Comparison of ENCODE assay signal across 13 cellular contexts in genomic region chr14:104389326-104390220, GRCh38.
DNase-seq lines count a peak whose midpoint lies in the region; ATAC-seq and TF ChIP-seq lines count a peak whose summit lies in the region.
"Had no signal": no experiment of that assay in that cellular context is flagged by ENCODE, and none has a peak within 500 bp of the region (broad histone marks: within the 10 kb centered on the region; RNA-seq: fewer than 3 reads in every experiment).

No MANE protein-coding gene starts in this region.

- H3K9me3 Mint-ChIP-seq in activated naive CD4-positive, alpha-beta T cell treated with anti-CD3 and anti-CD28 coated beads, Interleukin-2, amount 50 U/mL, for 24 hours = no peaks in the 10 kb centered on the region

- H3K9me3 ChIP-seq in RWPE2 (ENCODE audit: severe bottlenecking) = no peaks in the 10 kb centered on the region
- H3K9me3 ChIP-seq in osteoblast (ENCODE audit: low read depth, low read length) = no peaks in the 10 kb centered on the region
- H3K9me3 ChIP-seq: tibial artery had no signal

- H3K4me3 ChIP-seq in RWPE2 (ENCODE audit: severe bottlenecking) (no peak overlapping the region), osteoblast (ENCODE audit: insufficient read depth, low read length) (no peak overlapping the region)
- H3K4me3 ChIP-seq: tibial artery had no signal

- H3K4me2 ChIP-seq in osteoblast (ENCODE audit: insufficient read depth, low read length) = no peak overlapping the region

- no peaks in the 10 kb centered on the region for H3K79me2 ChIP-seq in osteoblast (ENCODE audit: insufficient read depth, low read length)

- H3K27me3 Mint-ChIP-seq in activated naive CD4-positive, alpha-beta T cell treated with anti-CD3 and anti-CD28 coated beads, Interleukin-2, amount 50 U/mL, for 24 hours = no peaks in the 10 kb centered on the region
- H3K27me3 Mint-ChIP-seq: brain had no signal

- H3K27ac ChIP-seq in RWPE2 (ENCODE audit: poor library complexity, severe bottlenecking) = no peak overlapping the region
- H3K27ac ChIP-seq in osteoblast (ENCODE audit: low read depth, low read length) = no peak overlapping the region
- H3K27ac ChIP-seq: epithelial cell of prostate, tibial artery had no signal

- H3K27me3 ChIP-seq in RWPE2 (ENCODE audit: insufficient read depth, poor library complexity, severe bottlenecking) = peaks cover 57% of the 10 kb centered on the region
- H3K27me3 ChIP-seq in osteoblast (ENCODE audit: insufficient read depth, low read length) = no peaks in the 10 kb centered on the region

- H3K36me3 ChIP-seq in RWPE2 (ENCODE audit: low read depth) (no peaks in the 10 kb centered on the region), osteoblast (ENCODE audit: insufficient read depth, low read length) (no peaks in the 10 kb centered on the region)
- H3K36me3 ChIP-seq: tibial artery had no signal

- no peak for TF ChIP-seq CTCF in RWPE2 (IDR thresholded peaks at IDR 0.05; ENCODE audit: poor library complexity, severe bottlenecking)
- TF ChIP-seq CTCF in osteoblast (IDR thresholded peaks at IDR 0.05; ENCODE audit: extremely low read depth, low read depth, low read length) = no peak

- ATAC-seq in RWPE2 (ENCODE audit: low read depth) = no peak
- no peak for ATAC-seq in HG02759 (IDR thresholded peaks at IDR 0.05; ENCODE audit: unreplicated experiment)
- ATAC-seq in GM21526 (IDR thresholded peaks at IDR 0.05; ENCODE audit: low FRiP score, unreplicated experiment) = no peak

- peaks cover 50% of the 10 kb centered on the region for H3K4me1 Mint-ChIP-seq in activated naive CD4-positive, alpha-beta T cell treated with anti-CD3 and anti-CD28 coated beads, Interleukin-2, amount 50 U/mL, for 24 hours

- peak; percentile 27 for DNase-seq in activated CD4-positive, CD25-positive, alpha-beta regulatory T cell treated with anti-CD3 and anti-CD28 coated beads, Interleukin-2, amount 50 U/mL, for 72 hours
- DNase-seq in activated CD4-positive, CD25-positive, alpha-beta regulatory T cell (lab: John Stamatoyannopoulos, UW) = no peak
- DNase-seq in RWPE2 (ENCODE audit: low spot score) = peak; percentile 56
- DNase-seq in osteoblast (ENCODE audit: insufficient read length, low spot score, missing footprints) = peak; percentile 74
- DNase-seq in NOMO-1 treated with DMSO at 0.1 percent for 48 hours (lab: John Stamatoyannopoulos, UW; ENCODE audit: unreplicated experiment) = no peak
- DNase-seq: 8988T, DMS 273 treated with DMSO at 0.1 percent for 48 hours had no signal

- H3K4me1 ChIP-seq in RWPE2 (ENCODE audit: insufficient read depth, poor library complexity, severe bottlenecking) = no peaks in the 10 kb centered on the region
- H3K4me1 ChIP-seq in osteoblast (ENCODE audit: insufficient read depth, low read length) = no peaks in the 10 kb centered on the region
- H3K4me1 ChIP-seq: tibial artery had no signal

- peak overlapping the region; percentile 88 for H3K27ac Mint-ChIP-seq in activated naive CD4-positive, alpha-beta T cell treated with anti-CD3 and anti-CD28 coated beads, Interleukin-2, amount 50 U/mL, for 24 hours

- H3K4me3 Mint-ChIP-seq in activated naive CD4-positive, alpha-beta T cell treated with anti-CD3 and anti-CD28 coated beads, Interleukin-2, amount 50 U/mL, for 24 hours = peak overlapping the region; percentile 65
- H3K4me3 Mint-ChIP-seq: brain had no signal

- no peak overlapping the region for H2AFZ ChIP-seq in osteoblast (ENCODE audit: low read length)

- H4K20me1 ChIP-seq in osteoblast (ENCODE audit: insufficient read depth, low read length) = no peaks in the 10 kb centered on the region

- no peaks in the 10 kb centered on the region for H3K36me3 Mint-ChIP-seq in activated naive CD4-positive, alpha-beta T cell treated with anti-CD3 and anti-CD28 coated beads, Interleukin-2, amount 50 U/mL, for 24 hours
- H3K36me3 Mint-ChIP-seq: brain had no signal

Comparison
In these comparisons a context has a peak if more than half of its experiments do, and no peak if none do; other contexts are left out.
1. DNase-seq: peak in activated CD4-positive, CD25-positive, alpha-beta regulatory T cell treated with anti-CD3 and anti-CD28 coated beads, Interleukin-2, amount 50 U/mL, for 72 hours (single experiment), RWPE2 (single experiment) and osteoblast (single experiment); none in activated CD4-positive, CD25-positive, alpha-beta regulatory T cell (0 of 4) and NOMO-1 treated with DMSO at 0.1 percent for 48 hours (single experiment).